Comparison of ENCODE assay signal across 13 cellular contexts in the genomic region with DNA sequence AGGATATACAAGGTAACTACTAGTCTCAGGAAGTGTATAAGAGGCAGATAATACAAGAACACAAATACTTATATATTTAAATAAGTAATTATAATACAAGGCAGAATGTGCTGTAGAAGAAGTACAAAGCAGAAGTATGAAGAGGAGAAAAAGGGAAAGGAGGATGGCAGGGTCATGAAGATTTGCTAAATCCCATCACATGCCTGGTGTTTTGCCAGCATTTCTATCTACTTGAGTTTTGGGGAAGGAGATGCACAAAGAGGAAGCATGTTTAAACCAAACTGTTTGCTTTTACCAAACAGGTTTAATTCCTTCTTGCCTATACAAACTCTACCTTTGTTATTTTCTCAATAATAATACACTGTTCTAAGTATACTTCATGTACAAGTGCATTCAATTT.
DNase-seq lines count a peak whose midpoint lies in the region; ATAC-seq lines count a peak whose summit lies in the region.
"Had no signal": no experiment of that assay in that cellular context is flagged by ENCODE, and none has a peak within 500 bp of the region (broad histone marks: within the 10 kb centered on the region; RNA-seq: fewer than 3 reads in every experiment).

No MANE protein-coding gene starts in this region.

- H3K27ac Mint-ChIP-seq in natural killer cell treated with Interleukin-12 subunit alpha and Interleukin-12 subunit beta and Interleukin-15 and Interleukin-18, amount 100 ng/mL, for 72 hours = no peak overlapping the region
- H3K27ac Mint-ChIP-seq: CD4-positive, alpha-beta T cell; GM23338 had no signal

- H3K4me1 Mint-ChIP-seq in natural killer cell treated with Interleukin-12 subunit alpha and Interleukin-12 subunit beta and Interleukin-15 and Interleukin-18, amount 100 ng/mL, for 72 hours (ENCODE audit: low read depth in 2 of 2) = no peaks in the 10 kb centered on the region
- H3K4me1 Mint-ChIP-seq: GM23338 had no signal

- no peaks in the 10 kb centered on the region for H3K36me3 Mint-ChIP-seq in natural killer cell treated with Interleukin-12 subunit alpha and Interleukin-12 subunit beta and Interleukin-15 and Interleukin-18, amount 100 ng/mL, for 72 hours

- no peak for ATAC-seq in natural killer cell treated with Interleukin-12 subunit alpha and Interleukin-12 subunit beta and Interleukin-15 and Interleukin-18, amount 100 ng/mL, for 72 hours
- ATAC-seq: GM23338 had no signal

- DNase-seq in SKM-1 treated with dmso at 0.1 percent for 144 hours (lab: John Stamatoyannopoulos, UW; ENCODE audit: unreplicated experiment) (peak; percentile 10), SKM-1 (lab: John Stamatoyannopoulos, UW; ENCODE audit: unreplicated experiment) (no peak), OCI-M1 (lab: John Stamatoyannopoulos, UW) (peak; percentile 6), medulla oblongata (ENCODE audit: extremely low spot score) (peak; percentile 64), epidermal melanocyte (ENCODE audit: insufficient read length, low spot score) (no peak), AG08395 (ENCODE audit: low spot score) (no peak)
- DNase-seq in activated effector memory CD4-positive, alpha-beta T cell treated with Interleukin-2 at 50 U/mL for 16 hours = no peak
- no peak for DNase-seq in natural killer cell treated with Interleukin-12 subunit alpha and Interleukin-12 subunit beta and Interleukin-15 and Interleukin-18, amount 100 ng/mL, for 72 hours (ENCODE audit: low spot score)
- DNase-seq: 8988T; Caco-2; CD4-positive, alpha-beta T cell; HCEC 1CT had no signal

- H3K4me3 Mint-ChIP-seq in natural killer cell treated with Interleukin-12 subunit alpha and Interleukin-12 subunit beta and Interleukin-15 and Interleukin-18, amount 100 ng/mL, for 72 hours = no peak overlapping the region
- H3K4me3 Mint-ChIP-seq: CD4-positive, alpha-beta T cell; GM23338 had no signal

- peaks cover 0 to 1% of the 10 kb centered on the region in 2 donors for H3K27me3 Mint-ChIP-seq in natural killer cell treated with Interleukin-12 subunit alpha and Interleukin-12 subunit beta and Interleukin-15 and Interleukin-18, amount 100 ng/mL, for 72 hours
- H3K27me3 Mint-ChIP-seq: CD4-positive, alpha-beta T cell had no signal

- no peaks in the 10 kb centered on the region for H3K9me3 Mint-ChIP-seq in natural killer cell treated with Interleukin-12 subunit alpha and Interleukin-12 subunit beta and Interleukin-15 and Interleukin-18, amount 100 ng/mL, for 72 hours
- H3K9me3 Mint-ChIP-seq: CD4-positive, alpha-beta T cell had no signal

Comparison
In these comparisons a context has a peak if more than half of its experiments do, and no peak if none do; other contexts are left out.
1. DNase-seq: peak in SKM-1 treated with dmso at 0.1 percent for 144 hours (single experiment), OCI-M1 (single experiment) and medulla oblongata (single experiment); none in SKM-1 (single experiment), epidermal melanocyte (single experiment), AG08395 (single experiment), activated effector memory CD4-positive, alpha-beta T cell treated with Interleukin-2 at 50 U/mL for 16 hours (single experiment) and natural killer cell treated with Interleukin-12 subunit alpha and Interleukin-12 subunit beta and Interleukin-15 and Interleukin-18, amount 100 ng/mL, for 72 hours (single experiment).